In genomic region chr4:54937501-54937900, GRCh38 we compare ENCODE assay signal across 19 cellular contexts.
A peak's percentile ranks its signal among the peaks of the same experiment; 100 is the strongest.
DNase-seq lines count a peak whose midpoint lies in the region; ATAC-seq and TF ChIP-seq lines count a peak whose summit lies in the region.
"Had no signal": no experiment of that assay in that cellular context is flagged by ENCODE, and none has a peak within 500 bp of the region (broad histone marks: within the 10 kb centered on the region; RNA-seq: fewer than 3 reads in every experiment).

No MANE protein-coding gene starts in this region.

- DNase-seq in GM23338 (ENCODE audit: low spot score) (no peak), RPMI8226 (peak; percentile 5), endothelial cell (ENCODE audit: low spot score) (no peak), sigmoid colon (no peak), anterior cingulate cortex (lab: John Stamatoyannopoulos, UW) (no peak), stomach (no peak)
- DNase-seq: activated CD4-positive, alpha-beta T cell treated with anti-CD3 and anti-CD28 coated beads for 48 hours; Caco-2; effector CD8-positive, alpha-beta T cell; hippocampal formation; islet precursor cell; NCI-H446; ovary; right lobe of liver; SIG-M5; stimulated activated naive CD8-positive, alpha-beta T cell treated with anti-CD3 and anti-CD28 coated beads, Interleukin-15, amount 100 ng/mL, for 72 hours had no signal

- H3K9me3 ChIP-seq in BLaER1 = no peaks in the 10 kb centered on the region
- no peaks in the 10 kb centered on the region for H3K9me3 ChIP-seq in sigmoid colon
- H3K9me3 ChIP-seq in stomach = no peaks in the 10 kb centered on the region
- H3K9me3 ChIP-seq: Caco-2, ovary, right lobe of liver had no signal

- no peak for TF ChIP-seq CTCF in GM23338 (conservative IDR thresholded peaks at IDR 0.05; ENCODE audit: low read depth in 2 of 2)
- no peak for TF ChIP-seq CTCF in endothelial cell (IDR thresholded peaks at IDR 0.05; ENCODE audit: unreplicated experiment)
- TF ChIP-seq CTCF in sigmoid colon (IDR thresholded peaks at IDR 0.05) = no peak
- TF ChIP-seq CTCF in stomach (IDR thresholded peaks at IDR 0.05) = no peak

- TF ChIP-seq EP300 in sigmoid colon (IDR thresholded peaks at IDR 0.05) = no peak
- TF ChIP-seq EP300 in stomach (IDR thresholded peaks at IDR 0.05) = no peak

- ATAC-seq in GM23338 (no peak), esophagus mucosa (no peak)
- ATAC-seq: right lobe of liver; stimulated activated naive CD8-positive, alpha-beta T cell treated with anti-CD3 and anti-CD28 coated beads, Interleukin-15, amount 100 ng/mL, for 72 hours had no signal

- H3F3A ChIP-seq in GM23338 (replicated peaks; ENCODE audit: low read depth) = no peaks in the 10 kb centered on the region

- no peaks in the 10 kb centered on the region for H3K36me3 ChIP-seq in BLaER1
- H3K36me3 ChIP-seq in GM23338 (ENCODE audit: insufficient read depth) = no peaks in the 10 kb centered on the region
- no peaks in the 10 kb centered on the region for H3K36me3 ChIP-seq in sigmoid colon
- H3K36me3 ChIP-seq in stomach = no peaks in the 10 kb centered on the region
- H3K36me3 ChIP-seq: ovary, right lobe of liver had no signal

- TF ChIP-seq POLR2A in sigmoid colon (IDR thresholded peaks at IDR 0.05) = no peak
- no peak for TF ChIP-seq POLR2A in stomach (IDR thresholded peaks at IDR 0.05)

- no peak overlapping the region for H3K4me3 Mint-ChIP-seq in GM23338
- H3K4me3 Mint-ChIP-seq in endothelial cell (ENCODE audit: unreplicated experiment) = no peak overlapping the region
- H3K4me3 Mint-ChIP-seq: stimulated activated naive CD8-positive, alpha-beta T cell treated with anti-CD3 and anti-CD28 coated beads, Interleukin-15, amount 100 ng/mL, for 72 hours had no signal

- WGBS in sigmoid colon, 2 donors = 6 to 10% methylated on average over 2 of the region's 2 CpGs
- WGBS in stomach, 5 donors = 6 to 17% (median 11%) methylated on average over 2 of the region's 2 CpGs

- H3K4me1 Mint-ChIP-seq in GM23338 = peaks cover 4% of the 10 kb centered on the region
- peaks cover 46% of the 10 kb centered on the region for H3K4me1 Mint-ChIP-seq in endothelial cell (ENCODE audit: unreplicated experiment)

- 0 out of 2 replicates have a peak, but pooled peaks cover 7% of the 10 kb centered on the region for H3K9me2 ChIP-seq in GM23338 (ENCODE audit: insufficient read depth)

- H3K27me3 Mint-ChIP-seq in GM23338 (ENCODE audit: insufficient read depth, low read depth, poor library complexity) (no peaks in the 10 kb centered on the region), endothelial cell (ENCODE audit: unreplicated experiment) (peaks cover 2% of the 10 kb centered on the region)
- H3K27me3 Mint-ChIP-seq: stimulated activated naive CD8-positive, alpha-beta T cell treated with anti-CD3 and anti-CD28 coated beads, Interleukin-15, amount 100 ng/mL, for 72 hours had no signal

- H3K36me3 Mint-ChIP-seq in GM23338 (ENCODE audit: low read depth) = no peaks in the 10 kb centered on the region
- no peaks in the 10 kb centered on the region for H3K36me3 Mint-ChIP-seq in endothelial cell (ENCODE audit: low read depth, unreplicated experiment)

- H3K27ac Mint-ChIP-seq in GM23338 (no peak overlapping the region; the same call in 1 of the 2 replicates), endothelial cell (ENCODE audit: unreplicated experiment) (peak overlapping the region; percentile 1)
- H3K27ac Mint-ChIP-seq: stimulated activated naive CD8-positive, alpha-beta T cell treated with anti-CD3 and anti-CD28 coated beads, Interleukin-15, amount 100 ng/mL, for 72 hours had no signal

- H3K9me3 Mint-ChIP-seq in GM23338 = no peaks in the 10 kb centered on the region
- no peaks in the 10 kb centered on the region for H3K9me3 Mint-ChIP-seq in endothelial cell (ENCODE audit: unreplicated experiment)
- H3K9me3 Mint-ChIP-seq: stimulated activated naive CD8-positive, alpha-beta T cell treated with anti-CD3 and anti-CD28 coated beads, Interleukin-15, amount 100 ng/mL, for 72 hours had no signal

- H3K4me3 ChIP-seq in BLaER1 (no peak overlapping the region), GM23338 (no peak overlapping the region), sigmoid colon (no peak overlapping the region), stomach (no peak overlapping the region)
- H3K4me3 ChIP-seq: lung, ovary, right lobe of liver had no signal

- H3K4me2 ChIP-seq in BLaER1 (peak overlapping the region; percentile 10; the same call in 1 of the 2 replicates), GM23338 (no peak overlapping the region)

- H3K27me3 ChIP-seq in BLaER1 (no peaks in the 10 kb centered on the region), GM23338 (ENCODE audit: insufficient read depth) (no peaks in the 10 kb centered on the region), sigmoid colon (no peaks in the 10 kb centered on the region), stomach (peaks cover 0 to 7% (median 0%) of the 10 kb centered on the region in 3 donors)
- H3K27me3 ChIP-seq: ovary, right lobe of liver had no signal

- H2AFZ ChIP-seq in GM23338 = peak overlapping the region; percentile 56

- H3K79me2 ChIP-seq in GM23338 (replicated peaks; ENCODE audit: insufficient read depth) = no peaks in the 10 kb centered on the region

- intact Hi-C loops in sigmoid colon (cut with DNase I) = no loop called here
- intact Hi-C loops in stomach (cut with DNase I; ENCODE audit: low total_unique reads) = no loop called here

- no peak overlapping the region for H3K27ac ChIP-seq in BLaER1
- H3K27ac ChIP-seq in GM23338 (ENCODE audit: low read depth) = no peak overlapping the region
- no peak overlapping the region for H3K27ac ChIP-seq in sigmoid colon
- H3K27ac ChIP-seq in stomach = no peak overlapping the region
- H3K27ac ChIP-seq: ovary, right lobe of liver had no signal

- peaks cover 42% of the 10 kb centered on the region for H3K4me1 ChIP-seq in BLaER1
- H3K4me1 ChIP-seq in GM23338 (ENCODE audit: insufficient read depth) = no peaks in the 10 kb centered on the region
- H3K4me1 ChIP-seq in sigmoid colon = no peaks in the 10 kb centered on the region
- H3K4me1 ChIP-seq in stomach = no peaks in the 10 kb centered on the region
- H3K4me1 ChIP-seq: Caco-2, right lobe of liver had no signal

- H3K9ac ChIP-seq in BLaER1 = no peak overlapping the region

- H4K20me1 ChIP-seq in BLaER1 = no peaks in the 10 kb centered on the region
- H4K20me1 ChIP-seq in GM23338 (replicated peaks; ENCODE audit: insufficient read depth) = no peaks in the 10 kb centered on the region

TF ChIP-seq in GM23338, 12 proteins besides CTCF, POLR2A, EP300 and RAD21 (continues in another document):
- TF ChIP-seq EZH2 (IDR thresholded peaks at IDR 0.05; ENCODE audit: low read depth, unreplicated experiment) (no peak), ZNF114 (CRISPR knock-in tag; IDR thresholded peaks at IDR 0.05) (no peak), NANOG (IDR thresholded peaks at IDR 0.05; ENCODE audit: borderline replicate concordance) (no peak), CREB1 (CRISPR knock-in tag; IDR thresholded peaks at IDR 0.05; ENCODE audit: low read depth) (no peak), ZNF331 (CRISPR knock-in tag; IDR thresholded peaks at IDR 0.05; ENCODE audit: low read depth) (no peak), STAT1 (IDR thresholded peaks at IDR 0.05; ENCODE audit: unreplicated experiment) (no peak), EZH2phosphoT487 (IDR thresholded peaks at IDR 0.05; ENCODE audit: unreplicated experiment) (no peak)
